8 cellular contexts compared by ENCODE assay signal in the genomic region with DNA sequence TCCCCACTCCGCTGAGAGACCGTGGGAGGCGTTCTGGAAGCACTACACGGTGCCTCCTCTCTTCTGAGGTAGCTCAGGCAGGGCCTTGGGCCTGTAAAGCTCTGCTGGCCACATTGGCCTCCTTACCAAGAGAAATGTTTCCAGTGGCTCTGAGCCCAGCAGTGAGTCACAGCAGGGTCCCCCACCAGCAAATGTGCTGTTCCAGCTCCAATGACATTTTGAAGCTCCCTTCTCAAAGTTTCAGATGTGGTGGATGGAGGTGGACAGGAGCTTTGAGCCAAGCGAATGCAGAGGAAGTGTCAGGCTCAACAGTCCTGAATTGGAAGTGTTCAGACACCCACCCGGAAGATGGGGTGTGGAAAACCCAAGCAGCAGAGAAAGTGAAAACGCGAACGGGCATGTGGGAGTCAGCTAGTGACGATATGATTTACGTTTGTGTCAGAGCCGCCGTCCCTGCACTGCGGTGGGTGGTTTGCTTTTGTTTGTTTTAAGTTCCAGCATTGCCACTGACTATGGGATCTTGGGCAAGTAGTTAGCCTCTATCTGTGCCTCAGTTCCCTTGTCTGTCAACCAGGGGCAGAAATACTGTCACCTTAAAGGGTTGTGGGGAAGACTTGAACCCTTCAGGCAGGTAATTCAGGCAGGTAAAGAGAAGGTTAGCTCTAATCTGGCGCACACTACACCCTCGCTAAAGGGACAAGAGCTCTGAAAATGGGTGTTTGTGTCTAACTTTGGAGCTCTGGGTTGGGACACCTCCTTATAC. TPM values are rescaled to one million over a fixed set of nuclear protein-coding genes. Genes with fewer than 3 reads are reported as not detected.
DNase-seq lines count a peak whose midpoint lies in the region; ATAC-seq and TF ChIP-seq lines count a peak whose summit lies in the region.

No MANE protein-coding gene starts in this region.

- 0 out of 2 replicates have a peak overlapping the region, but pooled peaks have one; percentile 63 for H3K4me2 ChIP-seq in DOHH2 (ENCODE audit: low read length)

- H3K79me2 ChIP-seq in DOHH2 (ENCODE audit: control insufficient read depth, low read length), result no peaks in the 10 kb centered on the region

- H3K4me1 ChIP-seq in DOHH2 (ENCODE audit: control insufficient read depth, low read length) (peaks cover 74% of the 10 kb centered on the region), prostate gland (replicated peaks) (no peaks in the 10 kb centered on the region)

- no peaks in the 10 kb centered on the region for H3K9me2 ChIP-seq in DOHH2 (replicated peaks; ENCODE audit: control insufficient read depth, low read length)

- no peak for TF ChIP-seq POLR2A in prostate gland (IDR thresholded peaks at IDR 0.05)

- TF ChIP-seq CTCF in DOHH2 (IDR thresholded peaks at IDR 0.05; ENCODE audit: low read depth, low read length, poor library complexity, severe bottlenecking) (no peak), dorsolateral prefrontal cortex (IDR thresholded peaks at IDR 0.05 in 54 of 56, conservative IDR thresholded peaks at IDR 0.05 in 2 of 56; ENCODE audit: low read depth in 1 of 56, partially characterized antibody in 56 of 56) (no peak), prostate gland (IDR thresholded peaks at IDR 0.05) (no peak)

- H3K9me3 ChIP-seq in DOHH2 (ENCODE audit: control insufficient read depth, insufficient read depth, low read length) (no peaks in the 10 kb centered on the region), prostate gland (no peaks in the 10 kb centered on the region)

- H3K4me1 Mint-ChIP-seq in activated CD4-positive, alpha-beta T cell treated with anti-CD3 and anti-CD28 coated beads, Interleukin-2, amount 10 ng/mL, durations not matched to agents 7 days and 5 days, result peaks cover 21% of the 10 kb centered on the region

- DNase-seq in activated CD4-positive, alpha-beta T cell treated with anti-CD3 and anti-CD28 coated beads, Interleukin-2, amount 10 ng/mL, durations not matched to agents 7 days and 5 days, result peak; percentile 63
- DNase-seq in dorsolateral prefrontal cortex, result peak in 8 of 10 donors; percentile 38 to 86 (median 72)
- DNase-seq in stimulated activated CD4-positive, alpha-beta T cell treated with anti-CD3 and anti-CD28 coated beads, TNF-alpha, amount 100 ng/mL, for 48 hours (ENCODE audit: low read depth in 3 of 3), result peak; percentile 54 to 74 (median 64)
- no peak for DNase-seq in NCI-H510A treated with DMSO at 0.1 percent for 48 hours (lab: John Stamatoyannopoulos, UW)
- no peak for DNase-seq in prostate gland (ENCODE audit: low spot score)
- DNase-seq in islet precursor cell, result no peak

- ATAC-seq in HG02588 (IDR thresholded peaks at IDR 0.05; ENCODE audit: unreplicated experiment), result peak; percentile 38

- no peaks in the 10 kb centered on the region for H3K9me3 Mint-ChIP-seq in activated CD4-positive, alpha-beta T cell treated with anti-CD3 and anti-CD28 coated beads, Interleukin-2, amount 10 ng/mL, durations not matched to agents 7 days and 5 days

- POLR2A ChIA-PET in activated CD4-positive, alpha-beta T cell treated with anti-CD3 and anti-CD28 coated beads, Interleukin-2, amount 10 ng/mL, durations not matched to agents 7 days and 5 days (lab: Charles Lee), result interaction anchor here (0.6 kb wide), 1 partner anchor 31 kb away, joined by 4 read pairs; no protein-coding TSS in a partner anchor

- intact Hi-C loops in dorsolateral prefrontal cortex (cut with DNase I) (loop anchor here in 1 of 2 donors (1.0 kb wide), 1 partner anchor 39 kb away; no protein-coding TSS in a partner anchor), prostate gland (cut with DNase I) (no loop called here)

- CTCF ChIA-PET in activated CD4-positive, alpha-beta T cell treated with anti-CD3 and anti-CD28 coated beads, Interleukin-2, amount 10 ng/mL, durations not matched to agents 7 days and 5 days (lab: Charles Lee), result interaction anchor here (0.6 to 1.2 kb wide), 5 partner anchors 10 to 172 kb away, joined by 3 to 5 read pairs (median 3); no protein-coding TSS in a partner anchor

- H3K27ac Mint-ChIP-seq in activated CD4-positive, alpha-beta T cell treated with anti-CD3 and anti-CD28 coated beads, Interleukin-2, amount 10 ng/mL, durations not matched to agents 7 days and 5 days, result peak overlapping the region; percentile 94

- no peaks in the 10 kb centered on the region for H3K36me3 Mint-ChIP-seq in activated CD4-positive, alpha-beta T cell treated with anti-CD3 and anti-CD28 coated beads, Interleukin-2, amount 10 ng/mL, durations not matched to agents 7 days and 5 days (ENCODE audit: low read depth)

- 0 out of 2 replicates have a peak overlapping the region, but pooled peaks have one; percentile 14 for H3K27ac ChIP-seq in DOHH2 (ENCODE audit: low read depth, low read length)
- peak overlapping the region in 43 of 59 donors; percentile 3 to 81 (median 46) for H3K27ac ChIP-seq in dorsolateral prefrontal cortex
- no peak overlapping the region for H3K27ac ChIP-seq in prostate gland

- no peaks in the 10 kb centered on the region for H4K20me1 ChIP-seq in DOHH2 (ENCODE audit: control insufficient read depth, insufficient read depth, low read depth, low read length)

- H3K27me3 ChIP-seq in DOHH2 (ENCODE audit: control insufficient read depth, low read length) (no peaks in the 10 kb centered on the region), dorsolateral prefrontal cortex (no peaks in the 10 kb centered on the region), prostate gland (replicated peaks; ENCODE audit: insufficient read depth) (no peaks in the 10 kb centered on the region)

- H3F3A ChIP-seq in DOHH2 (ENCODE audit: control insufficient read depth, insufficient read depth), result peaks cover 21% of the 10 kb centered on the region

- peak overlapping the region; percentile 70 for H3K4me3 Mint-ChIP-seq in activated CD4-positive, alpha-beta T cell treated with anti-CD3 and anti-CD28 coated beads, Interleukin-2, amount 10 ng/mL, durations not matched to agents 7 days and 5 days

- 66% methylated on average over 16 of the region's 16 CpGs for WGBS in prostate gland

- H3K36me3 ChIP-seq in DOHH2 (ENCODE audit: control insufficient read depth, low read length) (no peaks in the 10 kb centered on the region), prostate gland (no peaks in the 10 kb centered on the region)

- H3K27me3 Mint-ChIP-seq in activated CD4-positive, alpha-beta T cell treated with anti-CD3 and anti-CD28 coated beads, Interleukin-2, amount 10 ng/mL, durations not matched to agents 7 days and 5 days, result no peaks in the 10 kb centered on the region

- H3K4me3 ChIP-seq in DOHH2 (ENCODE audit: low read length), result no peak overlapping the region
- H3K4me3 ChIP-seq in dorsolateral prefrontal cortex, result peak overlapping the region in 1 of 59 donors; percentile 6
- no peak overlapping the region for H3K4me3 ChIP-seq in prostate gland

RNA-seq across cellular contexts. Expression of a gene that starts 38.2 kb away (rescaled TPM):
- 10 to 100 TPM; 21.9 to 32.7 TPM for total RNA-seq in activated CD4-positive, alpha-beta T cell treated with anti-CD3 and anti-CD28 coated beads, Interleukin-2, amount 10 ng/mL, durations not matched to agents 7 days and 5 days
- total RNA-seq in dorsolateral prefrontal cortex (10 to 100 TPM in 119 of 120 experiments, 1 to 10 TPM in 1; 9.9 to 30.7 (median 18.7) TPM), prostate gland (10 to 100 TPM; 68.4 to 71.8 TPM)

Comparison
In these comparisons a context has a peak if more than half of its experiments do, and no peak if none do; other contexts are left out.
1. H3K27ac ChIP-seq: peak in DOHH2 (single experiment) and dorsolateral prefrontal cortex (43 of 59); none in prostate gland (0 of 2).
2. DNase-seq: peak in activated CD4-positive, alpha-beta T cell treated with anti-CD3 and anti-CD28 coated beads, Interleukin-2, amount 10 ng/mL, durations not matched to agents 7 days and 5 days (single experiment), dorsolateral prefrontal cortex (8 of 10) and stimulated activated CD4-positive, alpha-beta T cell treated with anti-CD3 and anti-CD28 coated beads, TNF-alpha, amount 100 ng/mL, for 48 hours (3 of 3); none in NCI-H510A treated with DMSO at 0.1 percent for 48 hours (single experiment), prostate gland (single experiment) and islet precursor cell (single experiment).